8 cellular contexts compared by ENCODE assay signal in genomic region chr19:45467456-45468158, GRCh38. TPM values are rescaled to one million over a fixed set of nuclear protein-coding genes. Genes with fewer than 3 reads are reported as not detected.
DNase-seq lines count a peak whose midpoint lies in the region; ATAC-seq and TF ChIP-seq lines count a peak whose summit lies in the region.

FOSB (plus strand) TSS chr19:45467996; CDS start chr19:45468587, 591 bp downstream.

- peak; percentile 99 for DNase-seq in HT-29 (ENCODE audit: low spot score)
- DNase-seq in NOMO-1 treated with DMSO at 0.1 percent for 48 hours (lab: John Stamatoyannopoulos, UW; ENCODE audit: unreplicated experiment): peak; percentile 88
- peak; percentile 97 for DNase-seq in activated CD8-positive, alpha-beta memory T cell treated with anti-CD3 and anti-CD28 coated beads, Interleukin-2, amount 50 U/mL, for 1 hour (ENCODE audit: extremely low read depth)
- DNase-seq in mesenteric fat pad (ENCODE audit: low spot score): peak; percentile 98
- peak; percentile 90 for DNase-seq in stimulated activated CD8-positive, alpha-beta memory T cell treated with anti-CD3 and anti-CD28 coated beads, Interleukin-15, amount 100 ng/mL, for 1 hour (ENCODE audit: low read depth)

- no peak for TF ChIP-seq CTCF in C4-2B (conservative IDR thresholded peaks at IDR 0.05)

- no peaks in the 10 kb centered on the region for H3K4me1 ChIP-seq in endocrine pancreas (ENCODE audit: control insufficient read depth, insufficient read depth, low read length)

- peak; percentile 39 for ATAC-seq in GM19351 (IDR thresholded peaks at IDR 0.05; ENCODE audit: unreplicated experiment)

- H3K9me3 ChIP-seq in endocrine pancreas (ENCODE audit: control insufficient read depth, low read length): no peaks in the 10 kb centered on the region

- H3K27me3 ChIP-seq in endocrine pancreas (ENCODE audit: control insufficient read depth, insufficient read depth, low read length): peaks cover 3% of the 10 kb centered on the region

- peak within 1 kb of the TSS; percentile 84 for H3K9ac ChIP-seq in endocrine pancreas (ENCODE audit: control insufficient read depth, insufficient read depth, low read length)

- H3K27ac ChIP-seq in C4-2B: peak within 1 kb of the TSS; percentile 78

- peaks cover 40% of the 10 kb centered on the region for H3K36me3 ChIP-seq in endocrine pancreas (ENCODE audit: control insufficient read depth, insufficient read depth, low read length)

- H3K4me3 ChIP-seq in endocrine pancreas (ENCODE audit: control insufficient read depth, insufficient read depth, low read length): peak within 1 kb of the TSS; percentile 73

RNA-seq across cellular contexts. Expression of gene FOSB, which starts in this region (rescaled TPM):
- 218 and 253 TPM in 2 replicates for total RNA-seq in HT-29 (2014; rRNA removed; shearing (Covaris generic))
- 907 TPM for total RNA-seq in mesenteric fat pad

Comparison
In these comparisons a context has a peak if more than half of its experiments do, and no peak if none do; other contexts are left out.
1. Peak in every context shown above with its lines: DNase-seq, ATAC-seq, H3K4me3 ChIP-seq and H3K27ac ChIP-seq.